Comparison of ENCODE assay signal across 11 cellular contexts in the genomic region with DNA sequence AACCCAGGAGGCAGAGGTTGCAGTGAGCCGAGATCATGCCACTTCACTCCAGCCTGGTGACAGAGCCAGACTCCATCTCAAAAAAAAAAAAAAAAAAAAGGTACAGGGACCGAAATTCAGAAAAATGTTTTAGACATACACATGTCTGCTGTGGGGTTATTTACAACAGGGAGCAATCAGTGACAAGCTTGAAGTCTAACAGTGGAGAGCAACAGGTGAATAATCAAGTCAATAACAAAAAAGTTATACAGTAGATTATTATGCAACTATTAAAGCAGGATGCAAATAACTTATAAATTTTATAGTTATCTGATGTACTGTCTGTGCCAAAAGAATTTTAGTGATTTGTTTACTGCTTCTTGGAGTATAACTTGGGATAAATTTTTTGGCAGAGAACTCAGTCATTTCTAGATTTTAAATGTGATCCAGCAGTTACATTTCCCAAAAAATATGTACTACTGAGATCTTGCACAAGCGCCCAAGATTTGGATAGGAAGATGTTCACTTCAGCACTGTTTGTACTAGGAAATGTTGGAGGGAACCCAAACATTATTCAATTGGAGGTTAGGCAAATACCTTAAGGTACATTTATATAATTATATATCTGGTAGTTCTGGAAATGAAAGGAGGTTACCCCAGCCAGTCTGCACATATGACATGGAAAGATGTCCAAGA. TPM values are rescaled to one million over a fixed set of nuclear protein-coding genes. Genes with fewer than 3 reads are reported as not detected.
DNase-seq lines count a peak whose midpoint lies in the region; ATAC-seq and TF ChIP-seq lines count a peak whose summit lies in the region.
"Had no signal": no experiment of that assay in that cellular context is flagged by ENCODE, and none has a peak within 500 bp of the region (broad histone marks: within the 10 kb centered on the region; RNA-seq: fewer than 3 reads in every experiment).

No MANE protein-coding gene starts in this region.

- WGBS in transverse colon (ENCODE audit: low coverage in 1 of 2), 2 donors: 36 to 54% methylated on average over 3 of the region's 3 CpGs

- no peaks in the 10 kb centered on the region for H3K27me3 Mint-ChIP-seq in activated T-cell treated with anti-CD3 and anti-CD28 coated beads, Interleukin-2, amount 50 U/mL, for 72 hours (ENCODE audit: low read depth)
- H3K27me3 Mint-ChIP-seq in activated CD8-positive, alpha-beta T cell treated with anti-CD3 and anti-CD28 coated beads, Interleukin-2, amount 10 ng/mL, durations not matched to agents 7 days and 5 days (ENCODE audit: low read depth): no peaks in the 10 kb centered on the region
- H3K27me3 Mint-ChIP-seq: stimulated activated naive CD8-positive, alpha-beta T cell treated with anti-CD3 and anti-CD28 coated beads, Interleukin-15, Interleukin-2, amounts not matched to agents 100 ng/mL and 50 ng/mL, for 24 hours had no signal

- peaks cover 36% of the 10 kb centered on the region for H3K4me1 Mint-ChIP-seq in activated T-cell treated with anti-CD3 and anti-CD28 coated beads, Interleukin-2, amount 50 U/mL, for 72 hours (ENCODE audit: low read depth)
- H3K4me1 Mint-ChIP-seq in activated CD8-positive, alpha-beta T cell treated with anti-CD3 and anti-CD28 coated beads, Interleukin-2, amount 10 ng/mL, durations not matched to agents 7 days and 5 days (ENCODE audit: low read depth): peaks cover 38% of the 10 kb centered on the region

- no peak for DNase-seq in activated T-cell treated with anti-CD3 and anti-CD28 coated beads, Interleukin-2, amount 50 U/mL, for 72 hours
- no peak for DNase-seq in activated T-cell treated with anti-CD3 and anti-CD28 coated beads, Interleukin-2, amount 50 U/mL, for 1 hour
- no peak for DNase-seq in activated CD8-positive, alpha-beta T cell treated with anti-CD3 and anti-CD28 coated beads, Interleukin-2, amount 10 ng/mL, durations not matched to agents 7 days and 5 days
- DNase-seq in left ventricle myocardium superior: no peak
- no peak for DNase-seq in transverse colon
- DNase-seq in stimulated activated CD8-positive, alpha-beta memory T cell treated with anti-CD3 and anti-CD28 coated beads, Interleukin-4, amount 100 ng/mL, for 48 hours: no peak
- no peak for DNase-seq in NCI-H2171 (lab: John Stamatoyannopoulos, UW)
- DNase-seq: NCI-H1436 treated with DMSO at 0.1 percent for 48 hours had no signal

- no peak overlapping the region for H3K4me3 ChIP-seq in transverse colon

- H3K9me3 ChIP-seq in transverse colon: no peaks in the 10 kb centered on the region

- no peak for TF ChIP-seq CTCF in transverse colon (IDR thresholded peaks at IDR 0.05)

- CTCF ChIA-PET in activated CD8-positive, alpha-beta T cell treated with anti-CD3 and anti-CD28 coated beads, Interleukin-2, amount 10 ng/mL, durations not matched to agents 7 days and 5 days (lab: Charles Lee): interaction anchor here (1.0 to 3.8 kb wide), 5 partner anchors 31 to 162 kb away, joined by 3 to 23 read pairs (median 5); a partner anchor contains a TSS

- intact Hi-C loops in left ventricle myocardium superior (cut with micrococcal nuclease): no loop called here
- intact Hi-C loops in transverse colon (cut with DNase I; ENCODE audit: low total_unique reads): loop anchor here (5.0 kb wide), 1 partner anchor 33 kb away; a partner anchor contains a TSS

- peaks cover 4 to 55% (median 22%) of the 10 kb centered on the region in 4 donors for H3K4me1 ChIP-seq in transverse colon

- H3K4me3 Mint-ChIP-seq in activated T-cell treated with anti-CD3 and anti-CD28 coated beads, Interleukin-2, amount 50 U/mL, for 72 hours: no peak overlapping the region
- H3K4me3 Mint-ChIP-seq in activated CD8-positive, alpha-beta T cell treated with anti-CD3 and anti-CD28 coated beads, Interleukin-2, amount 10 ng/mL, durations not matched to agents 7 days and 5 days: no peak overlapping the region

- POLR2A ChIA-PET in activated CD8-positive, alpha-beta T cell treated with anti-CD3 and anti-CD28 coated beads, Interleukin-2, amount 10 ng/mL, durations not matched to agents 7 days and 5 days (lab: Charles Lee): interaction anchor here (1.4 to 2.1 kb wide), 2 partner anchors 8 to 34 kb away, joined by 5 to 15 read pairs; a partner anchor contains a TSS

- no peaks in the 10 kb centered on the region for H3K9me3 Mint-ChIP-seq in activated T-cell treated with anti-CD3 and anti-CD28 coated beads, Interleukin-2, amount 50 U/mL, for 72 hours
- H3K9me3 Mint-ChIP-seq in activated CD8-positive, alpha-beta T cell treated with anti-CD3 and anti-CD28 coated beads, Interleukin-2, amount 10 ng/mL, durations not matched to agents 7 days and 5 days (ENCODE audit: insufficient read depth): no peaks in the 10 kb centered on the region
- H3K9me3 Mint-ChIP-seq: stimulated activated naive CD8-positive, alpha-beta T cell treated with anti-CD3 and anti-CD28 coated beads, Interleukin-15, Interleukin-2, amounts not matched to agents 100 ng/mL and 50 ng/mL, for 24 hours had no signal

- in situ Hi-C loops in transverse colon (cut with MboI; ENCODE audit: low pct_ligation_motif_present in 1 of 4, low pct_unique_long_range_greater_than_20kb in 1 of 4, low sequenced_read_pairs in 3 of 4): no loop called here

- no peaks in the 10 kb centered on the region for H3K27me3 ChIP-seq in transverse colon

- no peak for TF ChIP-seq EP300 in transverse colon (IDR thresholded peaks at IDR 0.05; ENCODE audit: low read depth)

- H3K36me3 ChIP-seq in transverse colon: peaks cover 0 to 6% (median 0%) of the 10 kb centered on the region in 4 donors

- peak overlapping the region; percentile 67 to 83 (median 72) for H3K27ac ChIP-seq in transverse colon

- TF ChIP-seq POLR2A in transverse colon (IDR thresholded peaks at IDR 0.05): no peak

- peak overlapping the region; percentile 93 for H3K27ac Mint-ChIP-seq in activated T-cell treated with anti-CD3 and anti-CD28 coated beads, Interleukin-2, amount 50 U/mL, for 72 hours
- peak overlapping the region; percentile 90 for H3K27ac Mint-ChIP-seq in activated CD8-positive, alpha-beta T cell treated with anti-CD3 and anti-CD28 coated beads, Interleukin-2, amount 10 ng/mL, durations not matched to agents 7 days and 5 days

- ATAC-seq in activated T-cell treated with anti-CD3 and anti-CD28 coated beads, Interleukin-2, amount 50 U/mL, for 72 hours (replicated peaks in 1 of 2): no peak
- no peak for ATAC-seq in activated CD8-positive, alpha-beta T cell treated with anti-CD3 and anti-CD28 coated beads, Interleukin-2, amount 10 ng/mL, durations not matched to agents 7 days and 5 days
- ATAC-seq in left ventricle myocardium superior (peak; percentile 74), HG02981 (IDR thresholded peaks at IDR 0.05; ENCODE audit: unreplicated experiment) (no peak)
- ATAC-seq: HCT116 had no signal

- peaks cover 0 to 11% of the 10 kb centered on the region in 2 donors for H3K36me3 Mint-ChIP-seq in activated T-cell treated with anti-CD3 and anti-CD28 coated beads, Interleukin-2, amount 50 U/mL, for 72 hours (ENCODE audit: insufficient read depth in 2 of 2)
- H3K36me3 Mint-ChIP-seq in activated CD8-positive, alpha-beta T cell treated with anti-CD3 and anti-CD28 coated beads, Interleukin-2, amount 10 ng/mL, durations not matched to agents 7 days and 5 days (ENCODE audit: low read depth): peaks cover 30% of the 10 kb centered on the region

RNA-seq across cellular contexts. Expression of a gene that starts 34.1 kb away (rescaled TPM):
- total RNA-seq in activated T-cell treated with anti-CD3 and anti-CD28 coated beads, Interleukin-2, amount 50 U/mL, for 72 hours: 10 to 100 TPM; 19.4 to 23.9 TPM
- total RNA-seq in activated CD8-positive, alpha-beta T cell treated with anti-CD3 and anti-CD28 coated beads, Interleukin-2, amount 10 ng/mL, durations not matched to agents 7 days and 5 days: 10 to 100 TPM; 27.7 to 28.9 TPM
- total RNA-seq in left ventricle myocardium superior: 29.9 TPM
- total RNA-seq in transverse colon: 100 to 1,000 TPM in 1 of 4 donors, 10 to 100 TPM in 3; 22.2 to 223 (median 50.1) TPM

RNA-seq across cellular contexts. Expression of a gene that starts 57.0 kb away (rescaled TPM):
- 10 to 100 TPM; 57.5 to 59.5 TPM for total RNA-seq in activated T-cell treated with anti-CD3 and anti-CD28 coated beads, Interleukin-2, amount 50 U/mL, for 72 hours
- total RNA-seq in activated CD8-positive, alpha-beta T cell treated with anti-CD3 and anti-CD28 coated beads, Interleukin-2, amount 10 ng/mL, durations not matched to agents 7 days and 5 days: 10 to 100 TPM; 43.8 to 49.9 TPM
- total RNA-seq in left ventricle myocardium superior (41.8 TPM), transverse colon (100 to 1,000 TPM in 1 of 4 donors, 10 to 100 TPM in 3; 23.2 to 107 (median 46.0) TPM)
